17 cellular contexts compared by ENCODE assay signal in the genomic region with DNA sequence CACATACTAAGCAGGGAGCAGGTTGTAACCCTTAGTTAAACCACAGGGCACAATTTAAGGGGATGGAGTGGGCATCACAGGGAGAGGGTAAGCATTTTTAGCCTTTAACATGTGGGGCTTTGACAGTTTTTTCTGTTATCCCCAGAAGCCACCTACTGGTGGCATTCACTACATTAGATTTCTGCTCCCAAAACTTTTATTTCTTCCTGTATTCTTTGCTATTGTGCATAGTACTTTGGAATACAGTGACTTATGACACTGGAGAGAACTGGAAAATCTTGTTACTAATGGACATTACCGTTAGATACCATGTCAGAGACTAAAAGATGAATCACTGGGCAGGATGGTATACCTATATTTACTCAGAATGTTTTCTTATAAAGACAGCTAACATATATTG. TPM values are rescaled to one million over a fixed set of nuclear protein-coding genes. Genes with fewer than 3 reads are reported as not detected.
DNase-seq lines count a peak whose midpoint lies in the region; ATAC-seq, FAIRE-seq and TF ChIP-seq lines count a peak whose summit lies in the region.
"Had no signal": no experiment of that assay in that cellular context is flagged by ENCODE, and none has a peak within 500 bp of the region (broad histone marks: within the 10 kb centered on the region; RNA-seq: fewer than 3 reads in every experiment).

No MANE protein-coding gene starts in this region.

- no peak overlapping the region for H2BK120ac ChIP-seq in H9 (ENCODE audit: low read depth, low read length, poor library complexity, severe bottlenecking)

- H3K4me3 ChIP-seq in A549, result no peak overlapping the region
- no peak overlapping the region for H3K4me3 ChIP-seq in SK-N-MC
- no peak overlapping the region for H3K4me3 ChIP-seq in foreskin fibroblast (ENCODE audit: low read depth in 1 of 2, low read length in 2 of 2)
- H3K4me3 ChIP-seq: right lobe of liver had no signal

- H4K91ac ChIP-seq in H9 (ENCODE audit: insufficient read length, low read depth, low read length), result no peak overlapping the region

- H3K4me1 ChIP-seq in A549 (no peaks in the 10 kb centered on the region), H9 (ENCODE audit: insufficient read depth, low read length) (no peaks in the 10 kb centered on the region)
- H3K4me1 ChIP-seq: right lobe of liver had no signal

- no peak overlapping the region for H3K4ac ChIP-seq in H9 (ENCODE audit: low read depth, low read length)

- no peak overlapping the region for H2BK15ac ChIP-seq in H9 (ENCODE audit: low read depth, low read length)

- H3K27ac ChIP-seq in A549 (no peak overlapping the region), H9 (ENCODE audit: insufficient read length, low read depth, low read length) (no peak overlapping the region), SK-N-MC (no peak overlapping the region)
- H3K27ac ChIP-seq: right lobe of liver had no signal

- DNase-seq in A549 (ENCODE audit: low read depth in 1 of 2, low spot score in 1 of 2) (no peak), H9 (no peak), SK-N-MC (ENCODE audit: low read depth, low spot score) (no peak), foreskin fibroblast (peak in 1 of 2 donors; percentile 8)
- DNase-seq in activated CD4-positive, alpha-beta T cell treated with anti-CD3 and anti-CD28 coated beads for 48 hours, result no peak
- DNase-seq in activated naive CD4-positive, alpha-beta T cell treated with anti-CD3 and anti-CD28 coated beads, Interleukin-2, amount 50 U/mL, for 72 hours (ENCODE audit: low spot score in 2 of 2), result no peak
- no peak for DNase-seq in activated CD4-positive, alpha-beta T cell treated with anti-CD3 and anti-CD28 coated beads for 1 hour
- DNase-seq: activated CD8-positive, alpha-beta memory T cell treated with anti-CD3 and anti-CD28 coated beads, Interleukin-2, amount 50 U/mL, for 48 hours; amniotic stem cell; GF-D8; NCI-H2081; right lobe of liver; RPMI8226 had no signal

- no peak overlapping the region for H2AK5ac ChIP-seq in H9 (ENCODE audit: insufficient read length, low read length)

- H3K79me2 ChIP-seq in H9 (ENCODE audit: insufficient read depth, low read length), result no peaks in the 10 kb centered on the region

- H2BK20ac ChIP-seq in H9 (ENCODE audit: low read depth, low read length, poor library complexity, severe bottlenecking), result no peak overlapping the region

- no peak overlapping the region for H3T11ph ChIP-seq in H9 (ENCODE audit: low read length)

- H4K5ac ChIP-seq in H9 (ENCODE audit: insufficient read length, low read depth, low read length), result no peak overlapping the region

- H2AFZ ChIP-seq in H9 (ENCODE audit: low read length), result no peak overlapping the region

- ATAC-seq in A549 (peak; percentile 27 to 47; a peak in 1 of 6 replicates), HG03354 (IDR thresholded peaks at IDR 0.05; ENCODE audit: poor library complexity, severe bottlenecking, unreplicated experiment) (no peak)
- ATAC-seq in activated naive CD4-positive, alpha-beta T cell treated with anti-CD3 and anti-CD28 coated beads, Interleukin-2, amount 50 U/mL, for 72 hours, result no peak

- H3K27me3 Mint-ChIP-seq in H9 (ENCODE audit: low read depth), result no peaks in the 10 kb centered on the region

- FAIRE-seq in A549 (lab: Jason Lieb, UNC), result no peak
- FAIRE-seq: TTC549 had no signal

- H3K79me1 ChIP-seq in H9 (ENCODE audit: insufficient read depth, low read depth, low read length, poor library complexity, severe bottlenecking), result no peaks in the 10 kb centered on the region

- no peak overlapping the region for H3K4me3 Mint-ChIP-seq in H9

- H3K9me3 Mint-ChIP-seq in H9, result no peaks in the 10 kb centered on the region
- no peaks in the 10 kb centered on the region for H3K9me3 Mint-ChIP-seq in activated naive CD4-positive, alpha-beta T cell treated with anti-CD3 and anti-CD28 coated beads, Interleukin-2, amount 50 U/mL, for 72 hours

- no peaks in the 10 kb centered on the region for H4K20me1 ChIP-seq in H9 (ENCODE audit: control insufficient read depth, insufficient read depth, insufficient read length)

- no peak overlapping the region for H3K14ac ChIP-seq in H9 (ENCODE audit: insufficient read depth, low read length)

- no peak overlapping the region for H2BK12ac ChIP-seq in H9 (ENCODE audit: insufficient read length, low read depth, low read length)

- 0% methylated on average over 1 of the region's 1 CpG for WGBS in A549 (ENCODE audit: missing lambda C conversion rate)
- no CpG with 5 or more reads among the region's 1 CpG for WGBS in H9 (ENCODE audit: extremely low coverage, insufficient read length, low lambda C conversion rate)

- no peaks in the 10 kb centered on the region for H3K23me2 ChIP-seq in H9 (ENCODE audit: insufficient read length, low read depth, low read length, poor library complexity, severe bottlenecking)

- CTCF ChIA-PET in A549 (lab: Yijun Ruan, JAX), result interaction anchor here (1.2 kb wide), 1 partner anchor 10 kb away, joined by 4 read pairs; no protein-coding TSS in a partner anchor

- no peaks in the 10 kb centered on the region for H3K36me3 ChIP-seq in SK-N-MC (ENCODE audit: insufficient read depth, low read length)
- H3K36me3 ChIP-seq: right lobe of liver had no signal

- no peak for TF ChIP-seq RAD21 in A549 (conservative IDR thresholded peaks at IDR 0.05 in 1 of 2, IDR thresholded peaks at IDR 0.05 in 1 of 2)

- H3K18ac ChIP-seq in H9 (ENCODE audit: insufficient read length, low read depth, low read length), result no peak overlapping the region

- H3K4me2 ChIP-seq in A549 (no peak overlapping the region), H9 (ENCODE audit: insufficient read depth, insufficient read length, low read length) (no peak overlapping the region)

- H3K4me1 Mint-ChIP-seq in H9, result peaks cover 0 to 6% of the 10 kb centered on the region in 2 experiments; a peak in 1 of 4 replicates

- H3K56ac ChIP-seq in H9 (ENCODE audit: insufficient read length, low read depth, low read length), result no peak overlapping the region

- no peak for TF ChIP-seq EP300 in A549 (IDR thresholded peaks at IDR 0.05)

- no peak; the same call in 2 of the 3 replicates for TF ChIP-seq CTCF in A549 (IDR thresholded peaks at IDR 0.05)
- TF ChIP-seq CTCF in H9 (conservative IDR thresholded peaks at IDR 0.05), result peak; percentile 52
- TF ChIP-seq CTCF in foreskin fibroblast (IDR thresholded peaks at IDR 0.05; ENCODE audit: low read depth, low read length), result peak; percentile 30

- H4K8ac ChIP-seq in H9 (replicated peaks; ENCODE audit: insufficient read length, low read depth, low read length), result no peak overlapping the region

- TF ChIP-seq POLR2A in A549 (IDR thresholded peaks at IDR 0.05; ENCODE audit: low read length), result no peak

- no peaks in the 10 kb centered on the region for H3K9me3 ChIP-seq in A549
- no peaks in the 10 kb centered on the region for H3K9me3 ChIP-seq in H9 (ENCODE audit: control insufficient read depth, low read depth, low read length)
- no peaks in the 10 kb centered on the region for H3K9me3 ChIP-seq in SK-N-MC (ENCODE audit: low read depth, low read length)
- H3K9me3 ChIP-seq: right lobe of liver had no signal

- H3K9ac ChIP-seq in H9 (ENCODE audit: extremely low read depth, insufficient read length, low read length), result no peak overlapping the region
- H3K9ac ChIP-seq in SK-N-MC (ENCODE audit: insufficient read length), result peak overlapping the region; percentile 29

- H3K27ac Mint-ChIP-seq in H9, result no peak overlapping the region
- no peak overlapping the region for H3K27ac Mint-ChIP-seq in activated naive CD4-positive, alpha-beta T cell treated with anti-CD3 and anti-CD28 coated beads, Interleukin-2, amount 50 U/mL, for 72 hours

- H3K23ac ChIP-seq in H9 (ENCODE audit: insufficient read length, low read depth, low read length), result no peak overlapping the region

- no peaks in the 10 kb centered on the region for H3K27me3 ChIP-seq in H9 (ENCODE audit: insufficient read depth, low read length)
- H3K27me3 ChIP-seq: right lobe of liver had no signal

- H3K36me3 Mint-ChIP-seq in H9 (ENCODE audit: insufficient read depth in 1 of 3, low read depth in 3 of 3), result no peaks in the 10 kb centered on the region
- H3K36me3 Mint-ChIP-seq in activated naive CD4-positive, alpha-beta T cell treated with anti-CD3 and anti-CD28 coated beads, Interleukin-2, amount 50 U/mL, for 72 hours, result no peaks in the 10 kb centered on the region

- POLR2A ChIA-PET in A549 (lab: Yijun Ruan, JAX), result no interaction called here

- H2BK5ac ChIP-seq in H9 (ENCODE audit: insufficient read length, low read length), result no peak overlapping the region

TF ChIP-seq in A549, 52 proteins besides CTCF, POLR2A, EP300 and RAD21 (continues in another document):
- no peak for TF ChIP-seq NPAS2 (CRISPR knock-in tag; IDR thresholded peaks at IDR 0.05; ENCODE audit: borderline replicate concordance)

RNA-seq across cellular contexts. Expression of a gene that starts 7.3 kb away (rescaled TPM):
- not detected in 2 replicates for polyA plus RNA-seq in A549 (2011; rRNA removed)
- polyA plus RNA-seq in A549 (2012; cell fraction: cytosol; rRNA removed), result not detected in 2 replicates
- polyA plus RNA-seq in A549 (2012; cell fraction: nucleus; rRNA removed), result not detected in 2 replicates
- polyA plus RNA-seq in A549 (2017; fragmentation: RNase III; extraction: RNeasy Plus Mini Kit Qiagen cat#74134 plus additional on column Dnase treatment), result not detected in 3 replicates
- not detected in 2 replicates for polyA minus RNA-seq in A549 (2011; rRNA and poly(A)+ RNA removed)
- not detected in 2 replicates for total RNA-seq in H9 (2021)
- total RNA-seq in activated naive CD4-positive, alpha-beta T cell treated with anti-CD3 and anti-CD28 coated beads, Interleukin-2, amount 50 U/mL, for 72 hours, result not detected
- total RNA-seq: mucosa of gallbladder, right lobe of liver had no signal

RNA-seq across cellular contexts. Expression of a gene that starts 29.1 kb away (rescaled TPM):
- polyA plus RNA-seq in A549 (2011; rRNA removed) (not detected in 2 replicates), A549 (2017; fragmentation: RNase III; extraction: RNeasy Plus Mini Kit Qiagen cat#74134 plus additional on column Dnase treatment) (not detected in 3 replicates)
- polyA plus RNA-seq in A549 (2012; cell fraction: cytosol; rRNA removed), result not detected in 2 replicates
- not detected in 2 replicates for polyA plus RNA-seq in A549 (2012; cell fraction: nucleus; rRNA removed)
- not detected in 2 replicates for polyA minus RNA-seq in A549 (2011; rRNA and poly(A)+ RNA removed)
- total RNA-seq in H9 (2021), result not detected in 2 replicates
- not detected for total RNA-seq in activated naive CD4-positive, alpha-beta T cell treated with anti-CD3 and anti-CD28 coated beads, Interleukin-2, amount 50 U/mL, for 72 hours
- total RNA-seq: mucosa of gallbladder, right lobe of liver had no signal
- polyA plus RNA-seq: thymus had no signal

RNA-seq across cellular contexts. Expression of a gene that starts 51.7 kb away (rescaled TPM):
- polyA plus RNA-seq in A549 (2011; rRNA removed) (19.3 and 25.6 TPM in 2 replicates), A549 (2017; fragmentation: RNase III; extraction: RNeasy Plus Mini Kit Qiagen cat#74134 plus additional on column Dnase treatment) (7.5 to 8.8 TPM (median 8.4 TPM) in 3 replicates)
- 3.3 and 4.3 TPM in 2 replicates for polyA plus RNA-seq in A549 (2012; cell fraction: cytosol; rRNA removed)
- polyA plus RNA-seq in A549 (2012; cell fraction: nucleus; rRNA removed), result 1.1 and 1.5 TPM in 2 replicates
- polyA minus RNA-seq in A549 (2011; rRNA and poly(A)+ RNA removed), result 6.4 and 8.1 TPM in 2 replicates
- 8.3 and 9.3 TPM in 2 replicates for total RNA-seq in H9 (2021)
- total RNA-seq in activated naive CD4-positive, alpha-beta T cell treated with anti-CD3 and anti-CD28 coated beads, Interleukin-2, amount 50 U/mL, for 72 hours, result 10 to 100 TPM in 1 of 2 donors, 1 to 10 TPM in 1; 8.2 to 11.5 TPM

Comparison
In these comparisons a context has a peak if more than half of its experiments do, and no peak if none do; other contexts are left out.
1. ATAC-seq: peak in A549 (2 of 2); none in activated naive CD4-positive, alpha-beta T cell treated with anti-CD3 and anti-CD28 coated beads, Interleukin-2, amount 50 U/mL, for 72 hours (0 of 2) and HG03354 (single experiment).